In genomic region chr6:23091795-23092194, GRCh38 we compare ENCODE assay signal across 18 cellular contexts.
DNase-seq lines count a peak whose midpoint lies in the region; ATAC-seq and TF ChIP-seq lines count a peak whose summit lies in the region.
"Had no signal": no experiment of that assay in that cellular context is flagged by ENCODE, and none has a peak within 500 bp of the region (broad histone marks: within the 10 kb centered on the region; RNA-seq: fewer than 3 reads in every experiment).

No MANE protein-coding gene starts in this region.

- H3K27ac ChIP-seq in GM23248 (no peak overlapping the region), A673 (ENCODE audit: low read depth, low read length, poor library complexity, severe bottlenecking) (no peak overlapping the region), esophagus squamous epithelium (no peak overlapping the region)
- H3K27ac ChIP-seq: A549 had no signal

- H3K4me3 Mint-ChIP-seq in activated T-cell treated with anti-CD3 and anti-CD28 coated beads, Interleukin-2, amount 50 U/mL, for 4 hours, result no peak overlapping the region
- H3K4me3 Mint-ChIP-seq: CD8-positive, alpha-beta T cell; H9 had no signal

- H3K79me2 ChIP-seq in GM23248 (ENCODE audit: insufficient read depth), result no peaks in the 10 kb centered on the region

- H3K9me2 ChIP-seq in GM23248 (ENCODE audit: insufficient read depth), result no peaks in the 10 kb centered on the region

- no peaks in the 10 kb centered on the region for H3K27me3 Mint-ChIP-seq in activated T-cell treated with anti-CD3 and anti-CD28 coated beads, Interleukin-2, amount 50 U/mL, for 4 hours (ENCODE audit: low read depth)

- H3K27me3 ChIP-seq in GM23248 (replicated peaks; ENCODE audit: insufficient read depth) (no peaks in the 10 kb centered on the region), kidney epithelial cell (ENCODE audit: control insufficient read depth, insufficient read depth, low read length) (no peaks in the 10 kb centered on the region), A673 (replicated peaks; ENCODE audit: insufficient read depth, low read depth, low read length, poor library complexity) (no peaks in the 10 kb centered on the region), esophagus squamous epithelium (no peaks in the 10 kb centered on the region)
- H3K27me3 ChIP-seq: BE2C had no signal

- H3K9me3 ChIP-seq in GM23248 (ENCODE audit: low read depth), result no peaks in the 10 kb centered on the region
- no peaks in the 10 kb centered on the region for H3K9me3 ChIP-seq in A673 (ENCODE audit: low read depth, low read length, poor library complexity, severe bottlenecking)
- H3K9me3 ChIP-seq in esophagus squamous epithelium, result no peaks in the 10 kb centered on the region
- H3K9me3 ChIP-seq: A549, BE2C had no signal

- no peaks in the 10 kb centered on the region for H3K4me1 Mint-ChIP-seq in activated T-cell treated with anti-CD3 and anti-CD28 coated beads, Interleukin-2, amount 50 U/mL, for 4 hours (ENCODE audit: low read depth)
- H3K4me1 Mint-ChIP-seq: H9 had no signal

- in situ Hi-C loops in GM23248 (cut with MboI), result no loop called here

- H3K36me3 Mint-ChIP-seq in activated T-cell treated with anti-CD3 and anti-CD28 coated beads, Interleukin-2, amount 50 U/mL, for 4 hours (ENCODE audit: insufficient read depth), result no peaks in the 10 kb centered on the region
- H3K36me3 Mint-ChIP-seq: CD8-positive, alpha-beta T cell had no signal

- intact Hi-C loops in A673 (cut with micrococcal nuclease; ENCODE audit: unreplicated experiment), result no loop called here
- intact Hi-C loops in esophagus squamous epithelium (cut with DNase I), result no loop called here

- no peak overlapping the region for H3K9ac ChIP-seq in GM23248

- H3K36me3 ChIP-seq in GM23248 (ENCODE audit: low read depth) (no peaks in the 10 kb centered on the region), kidney epithelial cell (ENCODE audit: control insufficient read depth, insufficient read depth, low read length) (no peaks in the 10 kb centered on the region), A673 (ENCODE audit: insufficient read depth, low read length, poor library complexity, severe bottlenecking) (no peaks in the 10 kb centered on the region), esophagus squamous epithelium (no peaks in the 10 kb centered on the region)
- H3K36me3 ChIP-seq: BE2C had no signal

- no peak overlapping the region for H3K4me2 ChIP-seq in GM23248 (ENCODE audit: unreplicated experiment)
- H3K4me2 ChIP-seq: A549 had no signal

- 27 to 38% methylated on average over 3 of the region's 3 CpGs for WGBS in GM23248 (ENCODE audit: low coverage in 1 of 2, low lambda C conversion rate in 2 of 2, missing lambda C conversion rate in 2 of 2), 2 experiments
- 50 to 55% methylated on average over 3 of the region's 3 CpGs for WGBS in esophagus squamous epithelium, 2 donors

- BruUV-seq in A673 (replicated peaks; lab: Mats Ljungman, UMichigan), result no TSS peak

- H3K4me3 ChIP-seq in AG10803 (ENCODE audit: low read length) (no peak overlapping the region), GM23248 (no peak overlapping the region), epithelial cell of esophagus (ENCODE audit: low read length) (no peak overlapping the region), kidney epithelial cell (ENCODE audit: low read depth, low read length) (no peak overlapping the region), A673 (ENCODE audit: low read depth, low read length, poor library complexity, severe bottlenecking) (no peak overlapping the region), esophagus squamous epithelium (no peak overlapping the region)
- H3K4me3 ChIP-seq: A549 had no signal

- TF ChIP-seq CTCF in AG10803 (conservative IDR thresholded peaks at IDR 0.05; ENCODE audit: low read length) (no peak), epithelial cell of esophagus (IDR thresholded peaks at IDR 0.05; ENCODE audit: insufficient read depth, low read depth, low read length, missing control alignments) (no peak), kidney epithelial cell (IDR thresholded peaks at IDR 0.05; ENCODE audit: insufficient read depth, low read length, poor library complexity, severe bottlenecking) (no peak), A673 (conservative IDR thresholded peaks at IDR 0.05; ENCODE audit: low read depth, low read length) (no peak), esophagus squamous epithelium (IDR thresholded peaks at IDR 0.05) (no peak)

- ATAC-seq in activated T-cell treated with anti-CD3 and anti-CD28 coated beads, Interleukin-2, amount 50 U/mL, for 4 hours, result no peak
- ATAC-seq: A549; CD8-positive, alpha-beta T cell had no signal

- POLR2A ChIA-PET in A673 (lab: Charles Lee; ENCODE audit: low non-redundant PET), result no interaction called here

- DNase-seq in AG10803 (ENCODE audit: low read depth), result peak; percentile 66
- DNase-seq in GM23248, result peak; percentile 35
- peak; percentile 23 for DNase-seq in epithelial cell of esophagus (ENCODE audit: low read depth)
- peak; percentile 9 for DNase-seq in kidney epithelial cell (ENCODE audit: low read depth)
- no peak for DNase-seq in NCI-H1417 (lab: John Stamatoyannopoulos, UW)
- no peak for DNase-seq in A673 (ENCODE audit: low spot score)
- no peak for DNase-seq in esophagus squamous epithelium (lab: John Stamatoyannopoulos, UW)
- DNase-seq in activated T-cell treated with anti-CD3 and anti-CD28 coated beads, Interleukin-2, amount 50 U/mL, for 4 hours, result no peak
- DNase-seq: BE2C; CD8-positive, alpha-beta T cell; H9; Karpas-422; NCI-H1417 treated with DMSO at 0.1 percent for 48 hours; NCI-H1930; NCI-H2171; NCI-H446; RPMI8226 had no signal

- CTCF ChIA-PET in A673 (lab: Charles Lee), result no interaction called here

- no peaks in the 10 kb centered on the region for H4K20me1 ChIP-seq in GM23248 (ENCODE audit: insufficient read depth)

- H3K4me1 ChIP-seq in GM23248 (ENCODE audit: insufficient read depth), result no peaks in the 10 kb centered on the region
- no peaks in the 10 kb centered on the region for H3K4me1 ChIP-seq in A673 (ENCODE audit: insufficient read depth, low read length, poor library complexity, severe bottlenecking)
- H3K4me1 ChIP-seq in esophagus squamous epithelium, result no peaks in the 10 kb centered on the region
- H3K4me1 ChIP-seq: A549 had no signal

- H2AFZ ChIP-seq in GM23248, result no peak overlapping the region

- TF ChIP-seq POLR2A in esophagus squamous epithelium (IDR thresholded peaks at IDR 0.05), result no peak

- H3K9me3 Mint-ChIP-seq in activated T-cell treated with anti-CD3 and anti-CD28 coated beads, Interleukin-2, amount 50 U/mL, for 4 hours, result peaks cover 12% of the 10 kb centered on the region

- H3F3A ChIP-seq in GM23248 (ENCODE audit: insufficient read depth), result no peaks in the 10 kb centered on the region

Comparison
In these comparisons a context has a peak if more than half of its experiments do, and no peak if none do; other contexts are left out.
1. DNase-seq: peak in AG10803 (single experiment), GM23248 (single experiment), epithelial cell of esophagus (single experiment) and kidney epithelial cell (single experiment); none in NCI-H1417 (0 of 3), A673 (single experiment), esophagus squamous epithelium (single experiment) and activated T-cell treated with anti-CD3 and anti-CD28 coated beads, Interleukin-2, amount 50 U/mL, for 4 hours (single experiment).